ENCODE assay signal across 10 cellular contexts in genomic region chr7:35646289-35647033, GRCh38. TPM values are rescaled to one million over a fixed set of nuclear protein-coding genes. Genes with fewer than 3 reads are reported as not detected.
A peak's percentile ranks its signal among the peaks of the same experiment; 100 is the strongest.
DNase-seq lines count a peak whose midpoint lies in the region; ATAC-seq, FAIRE-seq and TF ChIP-seq lines count a peak whose summit lies in the region.
"Had no signal": no experiment of that assay in that cellular context is flagged by ENCODE, and none has a peak within 500 bp of the region (broad histone marks: within the 10 kb centered on the region; RNA-seq: fewer than 3 reads in every experiment).

No MANE protein-coding gene starts in this region.

- H3K9me3 Mint-ChIP-seq in CD14-positive monocyte, result no peaks in the 10 kb centered on the region
- H3K9me3 Mint-ChIP-seq in natural killer cell treated with Interleukin-12 subunit alpha and Interleukin-12 subunit beta and Interleukin-15 and Interleukin-18, amount 100 ng/mL, for 72 hours, result peaks cover 4% of the 10 kb centered on the region

- ATAC-seq in natural killer cell treated with Interleukin-12 subunit alpha and Interleukin-12 subunit beta and Interleukin-15 and Interleukin-18, amount 100 ng/mL, for 72 hours, result peak in 1 of 2 donors; percentile 53
- ATAC-seq in HG03095 (IDR thresholded peaks at IDR 0.05; ENCODE audit: unreplicated experiment), result no peak

- peaks cover 41% of the 10 kb centered on the region in 2 donors for H3K36me3 Mint-ChIP-seq in CD14-positive monocyte
- peaks cover 4% of the 10 kb centered on the region for H3K36me3 Mint-ChIP-seq in natural killer cell treated with Interleukin-12 subunit alpha and Interleukin-12 subunit beta and Interleukin-15 and Interleukin-18, amount 100 ng/mL, for 72 hours

- peak overlapping the region in 4 of 7 donors; percentile 38 to 69 (median 55) for H3K27ac Mint-ChIP-seq in CD14-positive monocyte
- peak overlapping the region; percentile 85 to 88 for H3K27ac Mint-ChIP-seq in natural killer cell treated with Interleukin-12 subunit alpha and Interleukin-12 subunit beta and Interleukin-15 and Interleukin-18, amount 100 ng/mL, for 72 hours

- H3K4me3 ChIP-seq in Jurkat, Clone E6-1 (ENCODE audit: low read length), result no peak overlapping the region

- no peak for TF ChIP-seq CTCF in CD14-positive monocyte (IDR thresholded peaks at IDR 0.05)

- peaks cover 12% of the 10 kb centered on the region for H3K4me1 Mint-ChIP-seq in CD14-positive monocyte
- peaks cover 48 to 69% of the 10 kb centered on the region in 2 donors for H3K4me1 Mint-ChIP-seq in natural killer cell treated with Interleukin-12 subunit alpha and Interleukin-12 subunit beta and Interleukin-15 and Interleukin-18, amount 100 ng/mL, for 72 hours (ENCODE audit: low read depth in 2 of 2)

- no peak for DNase-seq in CD14-positive monocyte (ENCODE audit: low spot score)
- DNase-seq in Jurkat, Clone E6-1 (ENCODE audit: low read depth, low spot score), result peak; percentile 19
- DNase-seq in dermis blood vessel endothelial cell, result peak; percentile 43
- DNase-seq in natural killer cell treated with Interleukin-12 subunit alpha and Interleukin-12 subunit beta and Interleukin-15 and Interleukin-18, amount 100 ng/mL, for 72 hours (ENCODE audit: low spot score), result no peak
- DNase-seq in NOMO-1 (lab: John Stamatoyannopoulos, UW; ENCODE audit: unreplicated experiment in 2 of 2), result no peak
- no peak for DNase-seq in urothelium cell line (ENCODE audit: low spot score)
- DNase-seq in COLO668 (lab: John Stamatoyannopoulos, UW; ENCODE audit: unreplicated experiment), result no peak
- DNase-seq: effector CD4-positive, alpha-beta T cell; Karpas-422 had no signal

- no peak for FAIRE-seq in urothelium cell line (lab: Jason Lieb, UNC)

- H3K27me3 Mint-ChIP-seq in CD14-positive monocyte (ENCODE audit: low read depth in 3 of 3), result peaks cover 0 to 2% (median 0%) of the 10 kb centered on the region in 3 donors
- no peaks in the 10 kb centered on the region for H3K27me3 Mint-ChIP-seq in natural killer cell treated with Interleukin-12 subunit alpha and Interleukin-12 subunit beta and Interleukin-15 and Interleukin-18, amount 100 ng/mL, for 72 hours

- intact Hi-C loops in CD14-positive monocyte (cut with micrococcal nuclease), result no loop called here

- H3K4me3 Mint-ChIP-seq in CD14-positive monocyte, result no peak overlapping the region
- H3K4me3 Mint-ChIP-seq in natural killer cell treated with Interleukin-12 subunit alpha and Interleukin-12 subunit beta and Interleukin-15 and Interleukin-18, amount 100 ng/mL, for 72 hours, result peak overlapping the region; percentile 80

RNA-seq across cellular contexts. Expression of gene HERPUD2, which starts 48.5 kb away (rescaled TPM):
- 10 to 100 TPM; 36.1 to 40.9 TPM for polyA plus RNA-seq in CD14-positive monocyte
- 20.9 TPM for polyA plus RNA-seq in Jurkat, Clone E6-1 (2012; ENCODE audit: insufficient read depth, insufficient read length)
- 21.8 and 30.4 TPM in 2 replicates for total RNA-seq in dermis blood vessel endothelial cell
- 10 to 100 TPM; 36.8 to 40.4 TPM for total RNA-seq in natural killer cell treated with Interleukin-12 subunit alpha and Interleukin-12 subunit beta and Interleukin-15 and Interleukin-18, amount 100 ng/mL, for 72 hours

Comparison
In these comparisons a context has a peak if more than half of its experiments do, and no peak if none do; other contexts are left out.
1. DNase-seq: peak in Jurkat, Clone E6-1 (single experiment) and dermis blood vessel endothelial cell (single experiment); none in CD14-positive monocyte (single experiment), natural killer cell treated with Interleukin-12 subunit alpha and Interleukin-12 subunit beta and Interleukin-15 and Interleukin-18, amount 100 ng/mL, for 72 hours (single experiment), NOMO-1 (0 of 2), urothelium cell line (single experiment) and COLO668 (single experiment).